ENCODE assay signal across 14 cellular contexts in genomic region chr2:234603619-234604018, GRCh38.
DNase-seq lines count a peak whose midpoint lies in the region; ATAC-seq and TF ChIP-seq lines count a peak whose summit lies in the region.
"Had no signal": no experiment of that assay in that cellular context is flagged by ENCODE, and none has a peak within 500 bp of the region (broad histone marks: within the 10 kb centered on the region; RNA-seq: fewer than 3 reads in every experiment).

No MANE protein-coding gene starts in this region.

- intact Hi-C loops in Calu3 (cut with micrococcal nuclease; ENCODE audit: unreplicated experiment) = no loop called here

- no peaks in the 10 kb centered on the region for H3K4me1 Mint-ChIP-seq in activated CD8-positive, alpha-beta memory T cell treated with anti-CD3 and anti-CD28 coated beads, Interleukin-2, amount 10 ng/mL, durations not matched to agents 7 days and 5 days
- H3K4me1 Mint-ChIP-seq in HFFc6 (ENCODE audit: low read depth) = no peaks in the 10 kb centered on the region
- H3K4me1 Mint-ChIP-seq in stimulated activated memory B cell treated with anti-CD40 and anti-IgM and Interleukin-4, amounts not matched to agents 10 μg/mL and 1 μg/mL and 100 μg/mL, for 72 hours = no peaks in the 10 kb centered on the region
- H3K4me1 Mint-ChIP-seq in Calu3 (ENCODE audit: low read depth, unreplicated experiment) = no peaks in the 10 kb centered on the region

- no peaks in the 10 kb centered on the region for H3K36me3 Mint-ChIP-seq in activated CD8-positive, alpha-beta memory T cell treated with anti-CD3 and anti-CD28 coated beads, Interleukin-2, amount 10 ng/mL, durations not matched to agents 7 days and 5 days
- no peaks in the 10 kb centered on the region for H3K36me3 Mint-ChIP-seq in HFFc6 (ENCODE audit: low read depth)
- no peaks in the 10 kb centered on the region for H3K36me3 Mint-ChIP-seq in stimulated activated memory B cell treated with anti-CD40 and anti-IgM and Interleukin-4, amounts not matched to agents 10 μg/mL and 1 μg/mL and 100 μg/mL, for 72 hours
- H3K36me3 Mint-ChIP-seq in Calu3 (ENCODE audit: insufficient read depth, unreplicated experiment) = no peaks in the 10 kb centered on the region

- H3K9me3 Mint-ChIP-seq in activated CD8-positive, alpha-beta memory T cell treated with anti-CD3 and anti-CD28 coated beads, Interleukin-2, amount 10 ng/mL, durations not matched to agents 7 days and 5 days (ENCODE audit: low read depth) = no peaks in the 10 kb centered on the region
- no peaks in the 10 kb centered on the region for H3K9me3 Mint-ChIP-seq in HFFc6
- H3K9me3 Mint-ChIP-seq in stimulated activated memory B cell treated with anti-CD40 and anti-IgM and Interleukin-4, amounts not matched to agents 10 μg/mL and 1 μg/mL and 100 μg/mL, for 72 hours = no peaks in the 10 kb centered on the region
- peaks cover 3% of the 10 kb centered on the region for H3K9me3 Mint-ChIP-seq in Calu3 (ENCODE audit: low read depth, unreplicated experiment)

- no peak overlapping the region for H3K4me3 Mint-ChIP-seq in activated CD8-positive, alpha-beta memory T cell treated with anti-CD3 and anti-CD28 coated beads, Interleukin-2, amount 10 ng/mL, durations not matched to agents 7 days and 5 days
- H3K4me3 Mint-ChIP-seq in HFFc6 (no peak overlapping the region), Calu3 (ENCODE audit: low read depth, unreplicated experiment) (no peak overlapping the region)
- no peak overlapping the region for H3K4me3 Mint-ChIP-seq in stimulated activated memory B cell treated with anti-CD40 and anti-IgM and Interleukin-4, amounts not matched to agents 10 μg/mL and 1 μg/mL and 100 μg/mL, for 72 hours

- H3K27ac Mint-ChIP-seq in activated CD8-positive, alpha-beta memory T cell treated with anti-CD3 and anti-CD28 coated beads, Interleukin-2, amount 10 ng/mL, durations not matched to agents 7 days and 5 days = no peak overlapping the region
- H3K27ac Mint-ChIP-seq in HFFc6 = no peak overlapping the region
- H3K27ac Mint-ChIP-seq in stimulated activated memory B cell treated with anti-CD40 and anti-IgM and Interleukin-4, amounts not matched to agents 10 μg/mL and 1 μg/mL and 100 μg/mL, for 72 hours = no peak overlapping the region
- H3K27ac Mint-ChIP-seq in Calu3 (ENCODE audit: unreplicated experiment) = no peak overlapping the region

- DNase-seq in activated CD8-positive, alpha-beta memory T cell treated with anti-CD3 and anti-CD28 coated beads, Interleukin-2, amount 10 ng/mL, durations not matched to agents 7 days and 5 days = peak; percentile 23
- no peak for DNase-seq in activated CD8-positive, alpha-beta memory T cell treated with anti-CD3 and anti-CD28 coated beads, Interleukin-2, amount 50 U/mL, for 4 hours
- DNase-seq in HFFc6 = no peak
- peak; percentile 70 for DNase-seq in SK-MEL-5 (ENCODE audit: low read depth, low spot score)
- DNase-seq in Calu3 = no peak
- no peak for DNase-seq in Kasumi-1 (lab: John Stamatoyannopoulos, UW)
- DNase-seq: COR-L47, MV-4-11, NCI-H1417 treated with DMSO at 0.1 percent for 48 hours, NCI-H2029 treated with DMSO at 0.1 percent for 48 hours, NCI-H510A, OCI-M1 had no signal

- no TSS peak for BruUV-seq in Calu3 (replicated peaks; lab: Mats Ljungman, UMichigan)

- in situ Hi-C loops in SK-MEL-5 (cut with HindIII; ENCODE audit: low pct_unique_long_range_greater_than_20kb, low sequenced_read_pairs) = no loop called here

- TF ChIP-seq CTCF in HFFc6 (IDR thresholded peaks at IDR 0.05) = peak; percentile 23
- no peak for TF ChIP-seq CTCF in Calu3 (IDR thresholded peaks at IDR 0.05; ENCODE audit: unreplicated experiment)

- CTCF ChIA-PET in activated CD8-positive, alpha-beta memory T cell treated with anti-CD3 and anti-CD28 coated beads, Interleukin-2, amount 10 ng/mL, durations not matched to agents 7 days and 5 days (lab: Charles Lee) = no interaction called here
- CTCF ChIA-PET in Calu3 (lab: Charles Lee) = interaction anchor here (0.9 kb wide), 1 partner anchor 24 kb away, joined by 3 read pairs; no protein-coding TSS in a partner anchor

- peaks cover 3% of the 10 kb centered on the region for H3K27me3 Mint-ChIP-seq in activated CD8-positive, alpha-beta memory T cell treated with anti-CD3 and anti-CD28 coated beads, Interleukin-2, amount 10 ng/mL, durations not matched to agents 7 days and 5 days
- H3K27me3 Mint-ChIP-seq in HFFc6 (ENCODE audit: insufficient read depth) = peaks cover 14% of the 10 kb centered on the region
- peaks cover 17% of the 10 kb centered on the region for H3K27me3 Mint-ChIP-seq in stimulated activated memory B cell treated with anti-CD40 and anti-IgM and Interleukin-4, amounts not matched to agents 10 μg/mL and 1 μg/mL and 100 μg/mL, for 72 hours
- H3K27me3 Mint-ChIP-seq in Calu3 (ENCODE audit: unreplicated experiment) = peaks cover 68% of the 10 kb centered on the region

- no peak for ATAC-seq in activated CD8-positive, alpha-beta memory T cell treated with anti-CD3 and anti-CD28 coated beads, Interleukin-2, amount 10 ng/mL, durations not matched to agents 7 days and 5 days
- ATAC-seq in stimulated activated memory B cell treated with anti-CD40 and anti-IgM and Interleukin-4, amounts not matched to agents 10 μg/mL and 1 μg/mL and 100 μg/mL, for 72 hours = peak; percentile 43
- no peak for ATAC-seq in HG03457 (IDR thresholded peaks at IDR 0.05; ENCODE audit: unreplicated experiment)

Comparison
In these comparisons a context has a peak if more than half of its experiments do, and no peak if none do; other contexts are left out.
1. DNase-seq: peak in activated CD8-positive, alpha-beta memory T cell treated with anti-CD3 and anti-CD28 coated beads, Interleukin-2, amount 10 ng/mL, durations not matched to agents 7 days and 5 days (single experiment) and SK-MEL-5 (single experiment); none in activated CD8-positive, alpha-beta memory T cell treated with anti-CD3 and anti-CD28 coated beads, Interleukin-2, amount 50 U/mL, for 4 hours (single experiment), HFFc6 (single experiment), Calu3 (single experiment) and Kasumi-1 (0 of 2).